10 cellular contexts compared by ENCODE assay signal in genomic region chr1:151710187-151710586, GRCh38. TPM values are rescaled to one million over a fixed set of nuclear protein-coding genes. Genes with fewer than 3 reads are reported as not detected.
A peak's percentile ranks its signal among the peaks of the same experiment; 100 is the strongest.
DNase-seq lines count a peak whose midpoint lies in the region; FAIRE-seq and TF ChIP-seq lines count a peak whose summit lies in the region.
"Had no signal": no experiment of that assay in that cellular context is flagged by ENCODE, and none has a peak within 500 bp of the region (broad histone marks: within the 10 kb centered on the region; RNA-seq: fewer than 3 reads in every experiment).

No MANE protein-coding gene starts in this region.

- peak overlapping the region; percentile 53 for H3K4me3 Mint-ChIP-seq in neural progenitor cell

- peak; percentile 37 for DNase-seq in EL
- peak; percentile 84 for DNase-seq in NCI-H2227 treated with DMSO at 0.1 percent for 48 hours (lab: John Stamatoyannopoulos, UW)
- DNase-seq in astrocyte of the spinal cord (ENCODE audit: low read depth, low spot score), result peak; percentile 20
- peak; percentile 89 for DNase-seq in neural progenitor cell (ENCODE audit: low spot score)
- no peak for DNase-seq in SIG-M5 treated with dmso at 0.1 percent for 504 hours (lab: John Stamatoyannopoulos, UW; ENCODE audit: unreplicated experiment)
- DNase-seq in kidney glomerular epithelial cell (lab: John Stamatoyannopoulos, UW), result no peak
- DNase-seq in D721Med (ENCODE audit: insufficient read length, low spot score), result no peak
- no peak for DNase-seq in Peyer's patch

- H3K79me2 ChIP-seq in neural progenitor cell (ENCODE audit: low read depth), result no peaks in the 10 kb centered on the region

- H3K4me2 ChIP-seq in neural progenitor cell, result no peak overlapping the region

- H3F3A ChIP-seq in neural progenitor cell (ENCODE audit: low read depth), result no peaks in the 10 kb centered on the region

- no peaks in the 10 kb centered on the region for H3K9me3 Mint-ChIP-seq in neural progenitor cell

- peaks cover 16% of the 10 kb centered on the region for H3K27me3 Mint-ChIP-seq in neural progenitor cell (ENCODE audit: insufficient read depth, low read depth)

- no peak overlapping the region for H3K9ac ChIP-seq in neural progenitor cell

- peaks cover 2% of the 10 kb centered on the region for H3K36me3 Mint-ChIP-seq in neural progenitor cell

- no peak for TF ChIP-seq POLR2A in Peyer's patch (IDR thresholded peaks at IDR 0.05)

- TF ChIP-seq CTCF in astrocyte of the spinal cord (IDR thresholded peaks at IDR 0.05; ENCODE audit: low read depth, low read length) (no peak), neural progenitor cell (IDR thresholded peaks at IDR 0.05) (no peak), D721Med (IDR thresholded peaks at IDR 0.05; ENCODE audit: insufficient read depth, missing control alignments) (no peak), Peyer's patch (IDR thresholded peaks at IDR 0.05) (no peak)

- H3K36me3 ChIP-seq in neural progenitor cell, result no peaks in the 10 kb centered on the region
- H3K36me3 ChIP-seq in Peyer's patch, result no peaks in the 10 kb centered on the region
- H3K36me3 ChIP-seq: HAP-1, pancreas had no signal

- no peak for FAIRE-seq in D721Med (lab: Jason Lieb, UNC)
- FAIRE-seq: pancreas had no signal

- H3K9me3 ChIP-seq in neural progenitor cell (ENCODE audit: low read depth) (no peaks in the 10 kb centered on the region), Peyer's patch (no peaks in the 10 kb centered on the region)
- H3K9me3 ChIP-seq: HAP-1, pancreas had no signal

- H3K4me1 ChIP-seq in neural progenitor cell (peaks cover 5% of the 10 kb centered on the region), Peyer's patch (peaks cover 0 to 16% (median 0%) of the 10 kb centered on the region in 4 donors)
- H3K4me1 ChIP-seq: HAP-1, pancreas had no signal

- no peaks in the 10 kb centered on the region for H4K20me1 ChIP-seq in neural progenitor cell (ENCODE audit: low read depth)

- no peak overlapping the region for H2AFZ ChIP-seq in neural progenitor cell (replicated peaks)

- peak overlapping the region; percentile 92 for H3K27ac Mint-ChIP-seq in neural progenitor cell

- H3K27ac ChIP-seq in neural progenitor cell (no peak overlapping the region), Peyer's patch (no peak overlapping the region)
- H3K27ac ChIP-seq: pancreas had no signal

- no peaks in the 10 kb centered on the region for H3K27me3 ChIP-seq in neural progenitor cell
- H3K27me3 ChIP-seq in Peyer's patch, result no peaks in the 10 kb centered on the region
- H3K27me3 ChIP-seq: pancreas had no signal

- H3K4me1 Mint-ChIP-seq in neural progenitor cell, result peaks cover 57% of the 10 kb centered on the region

- in situ Hi-C loops in astrocyte of the spinal cord (cut with HindIII; ENCODE audit: low sequenced_read_pairs), result no loop called here

- H3K4me3 ChIP-seq in astrocyte of the spinal cord (ENCODE audit: low read depth, low read length), result no peak overlapping the region
- no peak overlapping the region for H3K4me3 ChIP-seq in neural progenitor cell
- no peak overlapping the region for H3K4me3 ChIP-seq in Peyer's patch
- H3K4me3 ChIP-seq: HAP-1, pancreas had no signal

RNA-seq across cellular contexts. Expression of gene CELF3, which starts 6.4 kb away (rescaled TPM):
- total RNA-seq in neural progenitor cell (ENCODE audit: low replicate concordance) (0.17 and 1.1 TPM in 2 replicates), Peyer's patch (1 to 10 TPM; 2.5 to 7.7 (median 6.1) TPM)

RNA-seq across cellular contexts. Expression of gene RIIAD1, which starts 11.1 kb away (rescaled TPM):
- total RNA-seq in neural progenitor cell (ENCODE audit: low replicate concordance), result not detected in 2 replicates
- total RNA-seq in Peyer's patch, result not detected

RNA-seq across cellular contexts. Expression of gene MRPL9, which starts 53.1 kb away (rescaled TPM):
- total RNA-seq in neural progenitor cell (ENCODE audit: low replicate concordance) (86.4 and 91.0 TPM in 2 replicates), Peyer's patch (10 to 100 TPM; 31.3 to 92.4 (median 40.1) TPM)

Comparison
In these comparisons a context has a peak if more than half of its experiments do, and no peak if none do; other contexts are left out.
1. DNase-seq: peak in EL (single experiment), NCI-H2227 treated with DMSO at 0.1 percent for 48 hours (single experiment), astrocyte of the spinal cord (single experiment) and neural progenitor cell (single experiment); none in SIG-M5 treated with dmso at 0.1 percent for 504 hours (single experiment), kidney glomerular epithelial cell (single experiment), D721Med (single experiment) and Peyer's patch (0 of 3).